ENCODE assay signal across 8 cellular contexts in the genomic region with DNA sequence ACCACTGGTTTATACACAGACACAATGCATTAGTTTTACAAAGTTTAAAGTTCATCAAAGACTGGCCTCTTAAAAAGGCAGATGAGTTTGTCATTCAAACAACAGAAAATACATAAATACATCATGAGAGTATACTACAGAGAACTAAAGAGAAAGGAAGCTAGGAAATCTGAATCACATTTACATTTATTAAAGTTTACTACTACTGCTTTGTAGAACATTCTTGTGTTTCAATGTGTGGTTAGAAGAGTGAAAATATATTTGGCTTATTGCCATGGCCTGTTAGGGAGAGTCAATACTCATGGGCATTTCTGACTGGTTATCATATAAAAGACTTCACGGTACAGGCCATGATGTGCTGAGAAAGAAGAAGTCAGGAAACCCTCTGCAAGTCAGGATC. TPM values are rescaled to one million over a fixed set of nuclear protein-coding genes. Genes with fewer than 3 reads are reported as not detected.
"Had no signal": no experiment of that assay in that cellular context is flagged by ENCODE, and none has a peak within 500 bp of the region (broad histone marks: within the 10 kb centered on the region; RNA-seq: fewer than 3 reads in every experiment).

No MANE protein-coding gene starts in this region.

RNA-seq across cellular contexts. Expression of gene FAM25A, which starts 13.0 kb away (rescaled TPM):
- total RNA-seq: activated CD4-positive, alpha-beta memory T cell treated with anti-CD3 and anti-CD28 coated beads, Interleukin-2, amount 10 ng/mL, durations not matched to agents 7 days and 5 days; activated CD8-positive, alpha-beta memory T cell treated with anti-CD3 and anti-CD28 coated beads, Interleukin-2, amount 10 ng/mL, durations not matched to agents 7 days and 5 days; ascending aorta; cardiac septum; LHCN-M2; M059J; OCI-LY7; Right ventricle myocardium superior had no signal

RNA-seq across cellular contexts. Expression of gene ADIRF, which starts 38.8 kb away (rescaled TPM):
- total RNA-seq: activated CD4-positive, alpha-beta memory T cell treated with anti-CD3 and anti-CD28 coated beads, Interleukin-2, amount 10 ng/mL, durations not matched to agents 7 days and 5 days; activated CD8-positive, alpha-beta memory T cell treated with anti-CD3 and anti-CD28 coated beads, Interleukin-2, amount 10 ng/mL, durations not matched to agents 7 days and 5 days; OCI-LY7 had no signal

RNA-seq across cellular contexts. Expression of gene SNCG, which starts 48.7 kb away (rescaled TPM):
- total RNA-seq: activated CD4-positive, alpha-beta memory T cell treated with anti-CD3 and anti-CD28 coated beads, Interleukin-2, amount 10 ng/mL, durations not matched to agents 7 days and 5 days; activated CD8-positive, alpha-beta memory T cell treated with anti-CD3 and anti-CD28 coated beads, Interleukin-2, amount 10 ng/mL, durations not matched to agents 7 days and 5 days; OCI-LY7 had no signal

RNA-seq across cellular contexts. Expression of gene MMRN2, which starts 49.7 kb away (rescaled TPM):
- total RNA-seq: activated CD4-positive, alpha-beta memory T cell treated with anti-CD3 and anti-CD28 coated beads, Interleukin-2, amount 10 ng/mL, durations not matched to agents 7 days and 5 days; activated CD8-positive, alpha-beta memory T cell treated with anti-CD3 and anti-CD28 coated beads, Interleukin-2, amount 10 ng/mL, durations not matched to agents 7 days and 5 days; OCI-LY7 had no signal
